12 cellular contexts compared by ENCODE assay signal in the genomic region with DNA sequence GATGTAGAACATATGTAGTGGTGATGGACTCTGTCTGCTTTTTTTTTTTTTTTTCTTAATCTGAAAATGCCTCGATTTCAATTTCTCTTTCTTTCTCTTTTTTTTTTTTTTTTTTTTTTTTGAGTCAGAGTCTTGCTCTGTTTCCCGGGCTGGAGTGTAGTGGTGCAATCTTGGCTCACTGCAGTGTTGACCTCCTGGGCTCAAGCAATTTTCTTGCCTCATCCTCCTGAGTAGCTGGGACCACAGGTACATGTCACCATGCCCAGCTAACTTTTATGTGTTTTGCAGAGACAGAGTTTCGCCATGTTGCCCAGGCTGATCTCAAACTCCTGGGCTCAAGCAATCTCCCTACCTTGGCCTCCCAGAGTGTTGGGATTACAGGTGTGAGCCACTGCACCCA.
"Had no signal": no experiment of that assay in that cellular context is flagged by ENCODE, and none has a peak within 500 bp of the region (broad histone marks: within the 10 kb centered on the region; RNA-seq: fewer than 3 reads in every experiment).

No MANE protein-coding gene starts in this region.

- H3K27ac Mint-ChIP-seq: activated CD4-positive, alpha-beta T cell treated with anti-CD3 and anti-CD28 coated beads for 36 hours; activated CD8-positive, alpha-beta T cell treated with anti-CD3 and anti-CD28 coated beads, Interleukin-2, amount 10 ng/mL, durations not matched to agents 7 days and 5 days; activated naive CD8-positive, alpha-beta T cell treated with anti-CD3 and anti-CD28 coated beads, Interleukin-2, amount 50 U/mL, for 24 hours; nephron progenitor cell; stimulated activated naive CD8-positive, alpha-beta T cell treated with anti-CD3 and anti-CD28 coated beads, Interleukin-15, amount 100 ng/mL, for 72 hours had no signal

- H3K4me1 Mint-ChIP-seq: nephron progenitor cell had no signal

- H3K4me1 ChIP-seq: psoas muscle, testis had no signal

- H3K27me3 Mint-ChIP-seq: activated CD4-positive, alpha-beta T cell treated with anti-CD3 and anti-CD28 coated beads for 36 hours; activated naive CD8-positive, alpha-beta T cell treated with anti-CD3 and anti-CD28 coated beads, Interleukin-2, amount 50 U/mL, for 24 hours; stimulated activated naive CD8-positive, alpha-beta T cell treated with anti-CD3 and anti-CD28 coated beads, Interleukin-15, amount 100 ng/mL, for 72 hours had no signal

- H3K4me3 Mint-ChIP-seq: activated CD4-positive, alpha-beta T cell treated with anti-CD3 and anti-CD28 coated beads for 36 hours; activated CD8-positive, alpha-beta T cell treated with anti-CD3 and anti-CD28 coated beads, Interleukin-2, amount 10 ng/mL, durations not matched to agents 7 days and 5 days; activated naive CD8-positive, alpha-beta T cell treated with anti-CD3 and anti-CD28 coated beads, Interleukin-2, amount 50 U/mL, for 24 hours; nephron progenitor cell; stimulated activated naive CD8-positive, alpha-beta T cell treated with anti-CD3 and anti-CD28 coated beads, Interleukin-15, amount 100 ng/mL, for 72 hours had no signal

- H3K27me3 ChIP-seq: testis had no signal

- DNase-seq: activated CD4-positive, alpha-beta T cell treated with anti-CD3 and anti-CD28 coated beads for 36 hours; activated CD8-positive, alpha-beta memory T cell treated with anti-CD3 and anti-CD28 coated beads, Interleukin-2, amount 50 U/mL, for 48 hours; activated CD8-positive, alpha-beta T cell treated with anti-CD3 and anti-CD28 coated beads, Interleukin-2, amount 10 ng/mL, durations not matched to agents 7 days and 5 days; activated naive CD8-positive, alpha-beta T cell treated with anti-CD3 and anti-CD28 coated beads, Interleukin-2, amount 50 U/mL, for 24 hours; cortex of kidney; effector memory CD4-positive, alpha-beta T cell; nephron progenitor cell; psoas muscle; stimulated activated CD4-positive, alpha-beta T cell treated with anti-CD3 and anti-CD28 coated beads, Interleukin-4, amount 100 ng/mL, for 24 hours; stimulated activated naive CD8-positive, alpha-beta T cell treated with anti-CD3 and anti-CD28 coated beads, Interleukin-15, amount 100 ng/mL, for 72 hours; testis; WERI-Rb-1 had no signal

- H3K27ac ChIP-seq: psoas muscle, testis, WERI-Rb-1 had no signal

- H3K4me3 ChIP-seq: psoas muscle, testis had no signal

- H3K9me3 ChIP-seq: testis had no signal

- H3K9me3 Mint-ChIP-seq: activated naive CD8-positive, alpha-beta T cell treated with anti-CD3 and anti-CD28 coated beads, Interleukin-2, amount 50 U/mL, for 24 hours; stimulated activated naive CD8-positive, alpha-beta T cell treated with anti-CD3 and anti-CD28 coated beads, Interleukin-15, amount 100 ng/mL, for 72 hours had no signal
